ENCODE assay signal across 17 cellular contexts in the genomic region with DNA sequence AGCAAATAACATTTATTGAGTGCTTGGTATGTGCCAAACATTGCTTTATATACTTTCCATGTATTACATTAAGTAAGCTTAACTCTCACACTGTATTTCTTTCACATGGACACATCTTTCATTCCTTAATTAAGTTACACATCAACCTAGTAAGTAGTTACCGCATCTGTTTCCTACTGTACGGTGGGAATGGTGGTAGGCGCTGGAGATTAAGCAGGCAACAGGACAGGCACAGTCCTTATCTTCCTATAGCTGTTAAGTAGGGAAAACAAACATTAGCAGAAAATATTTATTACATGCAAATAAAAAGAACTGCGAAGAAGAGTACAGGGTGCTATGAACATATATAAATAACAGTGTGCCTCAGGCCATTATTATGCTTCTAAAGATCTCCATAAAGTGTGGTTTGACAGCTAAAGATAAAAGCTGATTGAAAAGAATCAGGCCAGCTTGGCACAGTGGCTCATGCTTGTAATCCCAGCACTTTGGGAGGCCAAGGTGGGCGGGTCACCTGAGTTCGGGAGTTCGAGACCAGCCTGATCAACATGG.
DNase-seq lines count a peak whose midpoint lies in the region; ATAC-seq, FAIRE-seq and TF ChIP-seq lines count a peak whose summit lies in the region.
"Had no signal": no experiment of that assay in that cellular context is flagged by ENCODE, and none has a peak within 500 bp of the region (broad histone marks: within the 10 kb centered on the region; RNA-seq: fewer than 3 reads in every experiment).

No MANE protein-coding gene starts in this region.

- no peaks in the 10 kb centered on the region for H3K79me2 ChIP-seq in SK-N-SH (ENCODE audit: insufficient read depth)

- no peak for TF ChIP-seq RAD21 in SK-N-SH (IDR thresholded peaks at IDR 0.05; ENCODE audit: low read length)

- ATAC-seq in HG02623 (IDR thresholded peaks at IDR 0.05; ENCODE audit: unreplicated experiment) (no peak), pancreas (no peak)
- ATAC-seq: CD8-positive, alpha-beta T cell; K562 had no signal

- H4K8ac ChIP-seq in mesenchymal stem cell (ENCODE audit: low read length) = no peak overlapping the region

- FAIRE-seq in pancreas (lab: Jason Lieb, UNC) = no peak
- FAIRE-seq: GM19239, H1, K562 had no signal

- H2AFZ ChIP-seq in SK-N-SH (ENCODE audit: low read depth) (no peak overlapping the region), mesenchymal stem cell (ENCODE audit: low read depth, low read length) (no peak overlapping the region)

- no peaks in the 10 kb centered on the region for H3K9me3 Mint-ChIP-seq in nephron
- H3K9me3 Mint-ChIP-seq: CD8-positive, alpha-beta T cell had no signal

- WGBS in SK-N-SH (ENCODE audit: low lambda C conversion rate) = 76% methylated on average over 7 of the region's 7 CpGs
- WGBS in mesenchymal stem cell = 100% methylated on average over 2 of the region's 7 CpGs
- 73 to 75% methylated on average over 7 of the region's 7 CpGs for WGBS in pancreas, 2 donors

- no peak overlapping the region for H3K4me3 Mint-ChIP-seq in nephron
- H3K4me3 Mint-ChIP-seq: CD8-positive, alpha-beta T cell had no signal

- no peaks in the 10 kb centered on the region for H4K20me1 ChIP-seq in SK-N-SH (ENCODE audit: insufficient read depth)
- H4K20me1 ChIP-seq: BLaER1 treated with 17β-estradiol and CSF1 and Interleukin-3, amounts not matched to agents 10 nM and 100 nM had no signal

- H3K4me2 ChIP-seq in SK-N-SH (no peak overlapping the region), mesenchymal stem cell (ENCODE audit: low read length, poor library complexity, severe bottlenecking) (no peak overlapping the region)
- H3K4me2 ChIP-seq: BLaER1 treated with 17β-estradiol and CSF1 and Interleukin-3, amounts not matched to agents 10 nM and 100 nM had no signal

- H3K23ac ChIP-seq in mesenchymal stem cell (ENCODE audit: low read length in 2 of 2) = no peak overlapping the region

- CTCF ChIA-PET in SK-N-SH (lab: Yijun Ruan, JAX) = interaction anchor here (1.0 to 2.4 kb wide), 8 partner anchors 10 to 1492 kb away, joined by 3 to 16 read pairs (median 4); no protein-coding TSS in a partner anchor

- intact Hi-C loops in pancreas (cut with DNase I) = no loop called here

- H3K4me1 Mint-ChIP-seq in nephron = peaks cover 5% of the 10 kb centered on the region

- no peak overlapping the region for H2BK15ac ChIP-seq in mesenchymal stem cell (ENCODE audit: low read depth, poor library complexity, severe bottlenecking)

- H3K14ac ChIP-seq in mesenchymal stem cell (ENCODE audit: low read length in 2 of 2) = no peak overlapping the region

- no peak overlapping the region for H3K4ac ChIP-seq in mesenchymal stem cell (ENCODE audit: low read depth in 1 of 2, low read length in 2 of 2)

- no peak overlapping the region for H2BK12ac ChIP-seq in mesenchymal stem cell (ENCODE audit: low read length in 2 of 2)

- no peaks in the 10 kb centered on the region for H3K9me2 ChIP-seq in SK-N-SH

- no peaks in the 10 kb centered on the region for H3K27me3 Mint-ChIP-seq in nephron (ENCODE audit: low read depth)

- H3K4me1 ChIP-seq in SK-N-SH (ENCODE audit: control insufficient read depth in 1 of 2, insufficient read depth in 2 of 2, low read depth in 1 of 2, low read length in 1 of 2) (peaks cover 0 to 5% of the 10 kb centered on the region in 2 experiments; a peak in 1 of 4 replicates), mesenchymal stem cell (ENCODE audit: control insufficient read depth, insufficient read depth, low read depth, low read length) (no peaks in the 10 kb centered on the region), pancreas (no peaks in the 10 kb centered on the region)
- H3K4me1 ChIP-seq: BLaER1 treated with 17β-estradiol and CSF1 and Interleukin-3, amounts not matched to agents 10 nM and 100 nM had no signal

- H3F3A ChIP-seq in SK-N-SH (replicated peaks; ENCODE audit: insufficient read depth) = peaks cover 3% of the 10 kb centered on the region

- no peak overlapping the region for H3K9ac ChIP-seq in SK-N-SH
- H3K9ac ChIP-seq in mesenchymal stem cell (ENCODE audit: low read length) = no peak overlapping the region
- H3K9ac ChIP-seq: BLaER1 treated with 17β-estradiol and CSF1 and Interleukin-3, amounts not matched to agents 10 nM and 100 nM had no signal

- H3K27me3 ChIP-seq in SK-N-SH (ENCODE audit: insufficient read depth) = no peaks in the 10 kb centered on the region
- H3K27me3 ChIP-seq in mesenchymal stem cell (ENCODE audit: control insufficient read depth in 1 of 2, insufficient read depth in 1 of 2, low read length in 2 of 2) = no peaks in the 10 kb centered on the region
- H3K27me3 ChIP-seq in pancreas = no peaks in the 10 kb centered on the region
- H3K27me3 ChIP-seq: BLaER1 treated with 17β-estradiol and CSF1 and Interleukin-3, amounts not matched to agents 10 nM and 100 nM had no signal

- H3K36me3 Mint-ChIP-seq in nephron (ENCODE audit: low read depth) = no peaks in the 10 kb centered on the region
- H3K36me3 Mint-ChIP-seq: CD8-positive, alpha-beta T cell had no signal

- TF ChIP-seq CTCF in C4-2B (conservative IDR thresholded peaks at IDR 0.05) (no peak), LNCaP clone FGC (IDR thresholded peaks at IDR 0.05; ENCODE audit: control insufficient read depth, extremely low read depth, insufficient read depth) (no peak), SK-N-SH (IDR thresholded peaks at IDR 0.05) (no peak), nephron (IDR thresholded peaks at IDR 0.05; ENCODE audit: unreplicated experiment in 3 of 3) (no peak), pancreas (IDR thresholded peaks at IDR 0.05) (no peak)

- H4K91ac ChIP-seq in mesenchymal stem cell (ENCODE audit: low read length) = no peak overlapping the region

- H2BK5ac ChIP-seq in mesenchymal stem cell (ENCODE audit: low read depth, low read length, poor library complexity, severe bottlenecking) = no peak overlapping the region

- TF ChIP-seq EP300 in SK-N-SH (IDR thresholded peaks at IDR 0.05; ENCODE audit: borderline replicate concordance in 1 of 2, low read depth in 1 of 2, low read length in 1 of 2) = peak in 1 of 2 experiments; percentile 62; a peak in 2 of 4 replicates

- H3K4me3 ChIP-seq in LNCaP clone FGC (ENCODE audit: low read depth, low read length) (no peak overlapping the region), SK-N-SH (ENCODE audit: low read depth in 2 of 2, low read length in 1 of 2) (no peak overlapping the region), mesenchymal stem cell (ENCODE audit: insufficient read depth in 1 of 2, low read depth in 1 of 2, low read length in 2 of 2) (no peak overlapping the region), pancreas (no peak overlapping the region)
- H3K4me3 ChIP-seq: BLaER1 treated with 17β-estradiol and CSF1 and Interleukin-3, amounts not matched to agents 10 nM and 100 nM; HAP-1; K562 had no signal

- peak overlapping the region; percentile 46 for H3K27ac ChIP-seq in C4-2B
- no peak overlapping the region for H3K27ac ChIP-seq in SK-N-SH (ENCODE audit: low read depth in 2 of 2, low read length in 1 of 2)
- no peak overlapping the region for H3K27ac ChIP-seq in mesenchymal stem cell (ENCODE audit: low read length, poor library complexity, severe bottlenecking)
- no peak overlapping the region for H3K27ac ChIP-seq in pancreas
- H3K27ac ChIP-seq: BLaER1 treated with 17β-estradiol and CSF1 and Interleukin-3, amounts not matched to agents 10 nM and 100 nM had no signal

- H3K9me3 ChIP-seq in SK-N-SH = no peaks in the 10 kb centered on the region
- no peaks in the 10 kb centered on the region for H3K9me3 ChIP-seq in mesenchymal stem cell (ENCODE audit: control insufficient read depth, low read length)
- no peaks in the 10 kb centered on the region for H3K9me3 ChIP-seq in pancreas
- H3K9me3 ChIP-seq: BLaER1 treated with 17β-estradiol and CSF1 and Interleukin-3, amounts not matched to agents 10 nM and 100 nM; HAP-1 had no signal

- H3K27ac Mint-ChIP-seq in nephron = peak overlapping the region in 2 of 3 experiments; percentile 13 to 43
- H3K27ac Mint-ChIP-seq: CD8-positive, alpha-beta T cell had no signal

- H2AK5ac ChIP-seq in mesenchymal stem cell (ENCODE audit: low read length, severe bottlenecking) = no peak overlapping the region

- no peak overlapping the region for H3K18ac ChIP-seq in mesenchymal stem cell (ENCODE audit: low read depth in 1 of 2, low read length in 2 of 2)

- no peaks in the 10 kb centered on the region for H3K79me1 ChIP-seq in mesenchymal stem cell (replicated peaks; ENCODE audit: low read length, poor library complexity, severe bottlenecking)

- H2BK120ac ChIP-seq in mesenchymal stem cell (ENCODE audit: low read depth, low read length) = no peak overlapping the region

- POLR2A ChIA-PET in SK-N-SH (lab: Yijun Ruan, JAX) = no interaction called here

- peak; percentile 92 for DNase-seq in LNCaP clone FGC (ENCODE audit: low read depth)
- DNase-seq in SK-N-SH = peak; percentile 58
- no peak for DNase-seq in stimulated activated CD4-positive, alpha-beta T cell treated with anti-CD3 and anti-CD28 coated beads, Interleukin-1b, Interleukin-23, amount 100 ng/mL, for 48 hours
- no peak for DNase-seq in mesenchymal stem cell
- no peak for DNase-seq in pancreas
- DNase-seq: AML-193; CD8-positive, alpha-beta T cell; DMS53; GF-D8 had no signal

- H3K36me3 ChIP-seq in SK-N-SH (replicated peaks in 1 of 2; ENCODE audit: control insufficient read depth in 1 of 2, insufficient read depth in 2 of 2, low read length in 1 of 2) (no peaks in the 10 kb centered on the region), mesenchymal stem cell (ENCODE audit: control insufficient read depth in 1 of 2, insufficient read depth in 2 of 2, low read depth in 1 of 2, low read length in 2 of 2) (no peaks in the 10 kb centered on the region), pancreas (no peaks in the 10 kb centered on the region)
- H3K36me3 ChIP-seq: BLaER1 treated with 17β-estradiol and CSF1 and Interleukin-3, amounts not matched to agents 10 nM and 100 nM; HAP-1 had no signal

TF ChIP-seq in SK-N-SH, 30 proteins besides CTCF, POLR2A, EP300 and RAD21:
- no peak for TF ChIP-seq MXI1 (IDR thresholded peaks at IDR 0.05; ENCODE audit: low read depth, low read length)
- peak; percentile 85 for TF ChIP-seq GATA2 (CRISPR knock-in tag; IDR thresholded peaks at IDR 0.05)

Comparison
In these comparisons a context has a peak if more than half of its experiments do, and no peak if none do; other contexts are left out.
1. DNase-seq: peak in LNCaP clone FGC (single experiment) and SK-N-SH (single experiment); none in stimulated activated CD4-positive, alpha-beta T cell treated with anti-CD3 and anti-CD28 coated beads, Interleukin-1b, Interleukin-23, amount 100 ng/mL, for 48 hours (single experiment), mesenchymal stem cell (single experiment) and pancreas (0 of 6).